8 cellular contexts compared by ENCODE assay signal in genomic region chr4:76950052-76950845, GRCh38. TPM values are rescaled to one million over a fixed set of nuclear protein-coding genes. Genes with fewer than 3 reads are reported as not detected.
A peak's percentile ranks its signal among the peaks of the same experiment; 100 is the strongest.
DNase-seq lines count a peak whose midpoint lies in the region; ATAC-seq and TF ChIP-seq lines count a peak whose summit lies in the region.

No MANE protein-coding gene starts in this region.

- CTCF ChIA-PET in GM10248 (lab: Yijun Ruan, JAX), result no interaction called here

- POLR2A ChIA-PET in GM10248 (lab: Yijun Ruan, JAX), result interaction anchor here (1.2 to 1.5 kb wide), 3 partner anchors 31 to 65 kb away, joined by 3 to 4 read pairs (median 4); no protein-coding TSS in a partner anchor

- TF ChIP-seq CTCF in GM10248 (IDR thresholded peaks at IDR 0.05; ENCODE audit: control extremely low read depth, extremely low read depth, low read depth, missing control alignments) (peak; percentile 26), dorsolateral prefrontal cortex (IDR thresholded peaks at IDR 0.05 in 54 of 56, conservative IDR thresholded peaks at IDR 0.05 in 2 of 56; ENCODE audit: low read depth in 1 of 56, partially characterized antibody in 56 of 56) (peak in 2 of 56 donors; percentile 4 to 24), lower leg skin (IDR thresholded peaks at IDR 0.05) (no peak)

- peak overlapping the region; percentile 64 to 96 (median 86) for H3K4me3 ChIP-seq in dorsolateral prefrontal cortex
- H3K4me3 ChIP-seq in lower leg skin (ENCODE audit: low read depth, poor library complexity, severe bottlenecking), result peak overlapping the region; percentile 85

- 0 to 1% methylated on average over 58 to 63 of the region's 64 CpGs for WGBS in lower leg skin, 2 donors

- peak overlapping the region; percentile 62 to 99 (median 93) for H3K27ac ChIP-seq in dorsolateral prefrontal cortex

- intact Hi-C loops in dorsolateral prefrontal cortex (cut with DNase I) (loop anchor here in 1 of 2 donors (5.0 to 10.0 kb wide), 2 partner anchors 42 to 95 kb away; no protein-coding TSS in a partner anchor), lower leg skin (cut with DNase I; ENCODE audit: low total_unique reads) (no loop called here)

- DNase-seq in GM10248 (ENCODE audit: extremely low spot score), result peak; percentile 57
- DNase-seq in LoVo (ENCODE audit: low spot score), result peak; percentile 48
- DNase-seq in activated CD4-positive, alpha-beta T cell treated with anti-CD3 and anti-CD28 coated beads, Interleukin-2, amount 50 U/mL, for 4 hours, result peak; percentile 40 to 55
- DNase-seq in dorsolateral prefrontal cortex, result peak; percentile 31 to 70 (median 48)
- peak; percentile 36 to 92 for DNase-seq in lower leg skin (ENCODE audit: low spot score in 2 of 2)
- DNase-seq in stimulated activated CD8-positive, alpha-beta memory T cell treated with anti-CD3 and anti-CD28 coated beads, Interleukin-15, amount 100 ng/mL, for 1 hour (ENCODE audit: low read depth), result peak; percentile 16
- no peak for DNase-seq in NOMO-1 treated with dmso at 0.1 percent for 144 hours (lab: John Stamatoyannopoulos, UW; ENCODE audit: unreplicated experiment)

- ATAC-seq in GM21825 (IDR thresholded peaks at IDR 0.05; ENCODE audit: unreplicated experiment), result peak; percentile 21

- TF ChIP-seq POLR2A in lower leg skin (IDR thresholded peaks at IDR 0.05), result no peak

- no peaks in the 10 kb centered on the region for H3K27me3 ChIP-seq in dorsolateral prefrontal cortex

RNA-seq across cellular contexts. Expression of gene SEPTIN11, which starts 0.7 kb away (rescaled TPM):
- 100 to 1,000 TPM; 109 to 284 (median 200) TPM for total RNA-seq in dorsolateral prefrontal cortex
- total RNA-seq in lower leg skin, result 100 to 1,000 TPM in 1 of 4 donors, 10 to 100 TPM in 3; 38.2 to 104 (median 44.9) TPM

RNA-seq across cellular contexts. Expression of gene SOWAHB, which starts 52.3 kb away (rescaled TPM):
- total RNA-seq in dorsolateral prefrontal cortex, result 10 to 100 TPM in 66 of 120 experiments, 1 to 10 TPM in 54; 3.1 to 18.0 (median 10.3) TPM
- total RNA-seq in lower leg skin, result 10 to 100 TPM in 1 of 4 donors, 1 to 10 TPM in 3; 3.3 to 10.1 (median 6.0) TPM
